In the genomic region with DNA sequence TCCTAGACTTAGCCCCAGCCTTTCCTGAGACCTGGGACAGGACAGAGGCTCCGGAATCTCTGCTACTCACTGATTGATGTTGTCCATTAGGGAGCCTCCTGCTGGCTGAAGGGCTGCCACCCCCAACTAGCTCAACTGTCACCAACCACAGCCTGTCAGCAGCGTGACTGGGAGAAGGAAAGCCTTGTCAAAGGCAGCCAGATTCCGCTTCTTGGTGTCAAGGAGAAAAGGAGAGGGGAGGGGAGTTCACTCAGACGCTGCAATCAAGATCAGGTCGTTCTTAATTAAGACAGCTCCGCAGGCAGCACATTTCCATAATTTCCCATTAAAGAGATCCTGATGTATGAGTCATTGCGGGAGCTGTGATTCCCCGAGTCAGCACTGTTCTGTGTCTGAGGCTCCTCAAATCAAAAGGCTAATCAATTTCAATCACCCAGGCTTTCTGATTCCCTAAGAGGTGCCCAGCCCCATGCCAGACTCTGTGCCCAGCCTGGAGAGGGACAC, we compare ENCODE assay signal across 7 cellular contexts.
DNase-seq lines count a peak whose midpoint lies in the region; ATAC-seq and TF ChIP-seq lines count a peak whose summit lies in the region.

No MANE protein-coding gene starts in this region.

- H3K27ac Mint-ChIP-seq in WTC11 = no peak overlapping the region

- H3K4me1 Mint-ChIP-seq in WTC11 = peaks cover 21% of the 10 kb centered on the region

- H3K9me3 Mint-ChIP-seq in WTC11 = peaks cover 13% of the 10 kb centered on the region

- H3K36me3 ChIP-seq in iPS DF 6.9 (ENCODE audit: control insufficient read depth, insufficient read depth, low read length) (no peaks in the 10 kb centered on the region), testis (ENCODE audit: low read depth, missing control alignments) (no peaks in the 10 kb centered on the region)

- H3K9me3 ChIP-seq in iPS DF 6.9 (ENCODE audit: control insufficient read depth, insufficient read depth, low read length) (no peaks in the 10 kb centered on the region), testis (no peaks in the 10 kb centered on the region)

- ATAC-seq in WTC11 (peak; percentile 92), HG03039 (IDR thresholded peaks at IDR 0.05; ENCODE audit: unreplicated experiment) (no peak)

- peaks cover 6% of the 10 kb centered on the region; the same call in 1 of the 2 replicates for H3K4me1 ChIP-seq in iPS DF 6.9 (ENCODE audit: control insufficient read depth, insufficient read depth, low read length)
- H3K4me1 ChIP-seq in testis = no peaks in the 10 kb centered on the region

- peak; percentile 50 for DNase-seq in HEK293T (ENCODE audit: extremely low spot score)
- DNase-seq in WTC11 (ENCODE audit: low spot score) = peak; percentile 47
- peak; percentile 35 for DNase-seq in iPS DF 6.9 (ENCODE audit: low read depth, low spot score)
- peak; percentile 64 for DNase-seq in testis
- DNase-seq in GM13976 (ENCODE audit: low spot score) = no peak
- DNase-seq in activated CD4-positive, alpha-beta T cell treated with anti-CD3 and anti-CD28 coated beads, Interleukin-2, amount 50 U/mL, for 1 hour = no peak

- peak overlapping the region; percentile 38 for H3K4me3 Mint-ChIP-seq in WTC11

- intact Hi-C loops in testis (cut with DNase I; ENCODE audit: low total_unique reads) = no loop called here

- H3K27ac ChIP-seq in iPS DF 6.9 (ENCODE audit: low read length) = no peak overlapping the region
- H3K27ac ChIP-seq in testis = no peak overlapping the region

- no CpG with 5 or more reads among the region's 8 CpGs for WGBS in iPS DF 6.9 (ENCODE audit: insufficient coverage, insufficient read length)
- 33 to 35% methylated on average over 4 to 8 of the region's 8 CpGs for WGBS in testis, 2 donors

- POLR2A ChIA-PET in HEK293T (lab: Yijun Ruan, JAX) (no interaction called here), WTC11 (lab: Charles Lee) (interaction anchor here (0.5 to 1.4 kb wide), 4 partner anchors 9 to 218 kb away, joined by 3 to 4 read pairs (median 4); partner anchors contain the start of gene EIF4G2)

- in situ Hi-C loops in GM13976 (cut with MboI; ENCODE audit: low sequenced_read_pairs, unreplicated experiment) = no loop called here

- H3K27me3 ChIP-seq in iPS DF 6.9 (ENCODE audit: control insufficient read depth, insufficient read depth, low read length) = no peaks in the 10 kb centered on the region
- H3K27me3 ChIP-seq in testis = no peaks in the 10 kb centered on the region

- H3K4me3 ChIP-seq in iPS DF 6.9 (ENCODE audit: low read length) (no peak overlapping the region), testis (no peak overlapping the region)

- H3K36me3 Mint-ChIP-seq in WTC11 = peaks cover 5% of the 10 kb centered on the region; the same call in 1 of the 2 replicates

- H3K27me3 Mint-ChIP-seq in WTC11 (ENCODE audit: low read depth) = peaks cover 5% of the 10 kb centered on the region

- TF ChIP-seq CTCF in WTC11 (IDR thresholded peaks at IDR 0.05) = no peak
- peak in 1 of 3 experiments; percentile 11 for TF ChIP-seq CTCF in testis (IDR thresholded peaks at IDR 0.05)
- TF ChIP-seq CTCF in GM13976 (IDR thresholded peaks at IDR 0.05; ENCODE audit: borderline replicate concordance, control extremely low read depth, extremely low read depth, insufficient read depth, missing control alignments) = no peak

- CTCF ChIA-PET in HEK293T (lab: Yijun Ruan, JAX) = interaction anchor here (1.5 kb wide), 2 partner anchors 77 to 218 kb away, joined by 5 to 9 read pairs; no protein-coding TSS in a partner anchor
- CTCF ChIA-PET in WTC11 (lab: Charles Lee) = interaction anchor here (0.6 to 5.3 kb wide), 21 partner anchors 9 to 1037 kb away, joined by 3 to 86 read pairs (median 4); partner anchors contain the start of genes CTR9 and EIF4G2

- TF ChIP-seq POLR2A in testis (IDR thresholded peaks at IDR 0.05) = no peak

TF ChIP-seq in HEK293T, 16 proteins besides CTCF, POLR2A, EP300 and RAD21:
- TF ChIP-seq ARNT (IDR thresholded peaks at IDR 0.05) = no peak
- TF ChIP-seq PKNOX1 (IDR thresholded peaks at IDR 0.05) = 0 out of 2 replicates have a peak, but pooled peaks have one; percentile 41
- TF ChIP-seq HDGF (IDR thresholded peaks at IDR 0.05; ENCODE audit: borderline replicate concordance) = no peak
- TF ChIP-seq L3MBTL2 (conservative IDR thresholded peaks at IDR 0.05) = no peak

TF ChIP-seq in WTC11, 78 proteins besides CTCF, POLR2A, EP300 and RAD21:
- no peak for TF ChIP-seq NR1H2 (CRISPR knock-in tag; IDR thresholded peaks at IDR 0.05)
- no peak for TF ChIP-seq RELA (CRISPR knock-in tag; IDR thresholded peaks at IDR 0.05; ENCODE audit: borderline replicate concordance)
- no peak for TF ChIP-seq NFE2L1 (CRISPR knock-in tag; IDR thresholded peaks at IDR 0.05)
TF ChIP-seq in WTC11: peak in this region for 0.

Comparison
In these comparisons a context has a peak if more than half of its experiments do, and no peak if none do; other contexts are left out.
1. DNase-seq: peak in HEK293T (single experiment), WTC11 (single experiment), iPS DF 6.9 (single experiment) and testis (single experiment); none in GM13976 (single experiment) and activated CD4-positive, alpha-beta T cell treated with anti-CD3 and anti-CD28 coated beads, Interleukin-2, amount 50 U/mL, for 1 hour (single experiment).